ENCODE assay signal across 8 cellular contexts in genomic region chr19:53467503-53468262, GRCh38. TPM values are rescaled to one million over a fixed set of nuclear protein-coding genes. Genes with fewer than 3 reads are reported as not detected.
DNase-seq lines count a peak whose midpoint lies in the region; ATAC-seq and TF ChIP-seq lines count a peak whose summit lies in the region.

TSS of gene ZNF813 (plus strand) at chr19:53467733. CDS start at chr19:53483823, 16,090 bp downstream.

- peak; percentile 10 for DNase-seq in AG04449 (ENCODE audit: low read depth, low spot score)
- DNase-seq in NOMO-1 treated with DMSO at 0.1 percent for 48 hours (lab: John Stamatoyannopoulos, UW; ENCODE audit: unreplicated experiment), result peak; percentile 72
- DNase-seq in activated T-cell treated with anti-CD3 and anti-CD28 coated beads for 24 hours (ENCODE audit: low read depth), result peak; percentile 95
- peak; percentile 7 for DNase-seq in epithelial cell of proximal tubule (ENCODE audit: low read depth)
- DNase-seq in mucosa of gallbladder (ENCODE audit: low spot score), result peak; percentile 97
- DNase-seq in stimulated activated CD8-positive, alpha-beta memory T cell treated with anti-CD3 and anti-CD28 coated beads, Interleukin-2, amount 100 ng/mL, for 48 hours (ENCODE audit: low read depth in 2 of 2), result peak; percentile 88 to 96

- TF ChIP-seq POLR2A in GM18951 (IDR thresholded peaks at IDR 0.05; ENCODE audit: extremely low read depth, insufficient read depth, insufficient read length), result peak; percentile 75

- POLR2A ChIA-PET in AG04449 (lab: Yijun Ruan, JAX), result no interaction called here

- H3K4me3 ChIP-seq in AG04449 (ENCODE audit: low read depth, low read length) (peak within 1 kb of the TSS; percentile 85), epithelial cell of proximal tubule (ENCODE audit: low read depth, low read length) (peak within 1 kb of the TSS; percentile 79)

- no peak for TF ChIP-seq CTCF in AG04449 (IDR thresholded peaks at IDR 0.05; ENCODE audit: insufficient read depth, low read length, missing control alignments)
- no peak for TF ChIP-seq CTCF in epithelial cell of proximal tubule (conservative IDR thresholded peaks at IDR 0.05; ENCODE audit: low read depth, low read length)

- in situ Hi-C loops in GM18951 (cut with MboI; ENCODE audit: low sequenced_read_pairs, unreplicated experiment), result no loop called here

- CTCF ChIA-PET in AG04449 (lab: Yijun Ruan, JAX), result no interaction called here

- peak; percentile 92 for ATAC-seq in HG03432 (IDR thresholded peaks at IDR 0.05; ENCODE audit: unreplicated experiment)

RNA-seq across cellular contexts. Expression of gene ZNF813, which starts in this region (rescaled TPM):
- 2.6 and 4.6 TPM in 2 replicates for total RNA-seq in epithelial cell of proximal tubule
- total RNA-seq in mucosa of gallbladder, result 13.2 TPM

Comparison
In these comparisons a context has a peak if more than half of its experiments do, and no peak if none do; other contexts are left out.
1. Peak in every context shown above with its lines: DNase-seq, ATAC-seq and H3K4me3 ChIP-seq.
2. DNase-seq: peak in every context shown above with its lines; median percentile 97 in mucosa of gallbladder; 95 in activated T-cell treated with anti-CD3 and anti-CD28 coated beads for 24 hours; 92 in stimulated activated CD8-positive, alpha-beta memory T cell treated with anti-CD3 and anti-CD28 coated beads, Interleukin-2, amount 100 ng/mL, for 48 hours; 72 in NOMO-1 treated with DMSO at 0.1 percent for 48 hours; 10 in AG04449; 7 in epithelial cell of proximal tubule.